In the genomic region with DNA sequence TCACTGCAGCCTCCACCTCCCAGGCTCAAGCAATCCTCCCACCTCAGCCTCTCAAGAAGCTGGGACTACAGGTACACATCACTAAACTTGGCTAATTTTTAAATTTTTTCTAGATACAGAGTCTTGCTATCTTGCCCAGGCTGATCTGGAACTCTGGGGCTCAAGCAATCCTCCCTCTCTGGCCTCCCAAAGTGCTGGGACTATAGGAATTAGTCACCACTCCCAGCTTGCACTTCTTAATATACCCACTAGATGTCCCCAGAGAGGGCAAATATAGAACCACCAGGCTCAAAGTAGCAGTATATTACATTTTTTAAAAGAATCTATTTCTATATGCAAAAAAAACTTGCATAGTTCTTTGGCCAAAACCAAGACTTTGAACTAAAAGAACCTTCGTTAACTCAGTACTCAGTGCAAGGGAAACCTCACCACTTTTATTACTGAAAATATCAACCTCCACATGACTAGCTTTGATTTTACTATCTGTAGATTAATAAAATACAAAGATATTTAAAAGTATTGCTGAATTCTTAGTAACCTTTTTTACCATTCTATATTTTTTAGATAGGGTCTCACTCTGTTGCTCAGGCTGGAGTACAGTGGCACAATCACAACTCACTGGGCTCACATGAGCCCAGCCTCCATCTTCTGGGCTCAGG, we compare ENCODE assay signal across 8 cellular contexts. TPM values are rescaled to one million over a fixed set of nuclear protein-coding genes. Genes with fewer than 3 reads are reported as not detected.
A peak's percentile ranks its signal among the peaks of the same experiment; 100 is the strongest.
DNase-seq lines count a peak whose midpoint lies in the region; ATAC-seq, FAIRE-seq and TF ChIP-seq lines count a peak whose summit lies in the region.

No MANE protein-coding gene starts in this region.

- TF ChIP-seq CTCF in 22Rv1 (IDR thresholded peaks at IDR 0.05) (peak; percentile 90), H1 (IDR thresholded peaks at IDR 0.05; ENCODE audit: control extremely low read depth in 1 of 3, insufficient read depth in 1 of 3, low read depth in 1 of 3, low read length in 3 of 3) (peak in 2 of 3 experiments; percentile 57 to 67; a peak in 3 of 4 replicates), stomach (IDR thresholded peaks at IDR 0.05) (peak in 5 of 7 experiments; percentile 70 to 94 (median 88))

- H4K8ac ChIP-seq in H1 (ENCODE audit: extremely low read depth, insufficient read depth, low read length), result no peak overlapping the region
- H4K8ac ChIP-seq in mesendoderm (ENCODE audit: low read depth, low read length), result no peak overlapping the region

- H2BK15ac ChIP-seq in H1 (ENCODE audit: low read length) (no peak overlapping the region), mesendoderm (replicated peaks; ENCODE audit: low read depth) (no peak overlapping the region)

- no peak overlapping the region for H3K4me2 ChIP-seq in H1 (ENCODE audit: insufficient read depth in 1 of 2, low read depth in 2 of 2, low read length in 2 of 2)
- H3K4me2 ChIP-seq in mesendoderm (ENCODE audit: low read length), result no peak overlapping the region

- CTCF ChIA-PET in H1 (lab: Charles Lee; ENCODE audit: partially characterized antibody), result interaction anchor here (0.5 to 5.9 kb wide), 35 partner anchors 10 to 585 kb away, joined by 3 to 32 read pairs (median 4); a partner anchor contains a TSS

- no peak overlapping the region for H4K91ac ChIP-seq in H1 (replicated peaks; ENCODE audit: insufficient read length, low read length)

- no peak overlapping the region for H3K4ac ChIP-seq in H1 (replicated peaks; ENCODE audit: insufficient read length, low read depth, low read length)
- H3K4ac ChIP-seq in mesendoderm (ENCODE audit: low read depth, low read length), result no peak overlapping the region

- peak; percentile 63 to 74 for TF ChIP-seq RAD21 in H1 (IDR thresholded peaks at IDR 0.05 in 1 of 2, conservative IDR thresholded peaks at IDR 0.05 in 1 of 2; ENCODE audit: low read depth in 2 of 2, low read length in 2 of 2)

- no peaks in the 10 kb centered on the region for H3K79me1 ChIP-seq in H1 (ENCODE audit: low read depth, low read length)
- H3K79me1 ChIP-seq in mesendoderm (ENCODE audit: low read length), result no peaks in the 10 kb centered on the region

- H3K23me2 ChIP-seq in H1 (ENCODE audit: low read depth, low read length), result no peaks in the 10 kb centered on the region

- H3K14ac ChIP-seq in H1 (ENCODE audit: insufficient read length), result no peak overlapping the region

- H3K9me3 ChIP-seq in H1 (ENCODE audit: insufficient read depth in 2 of 2, low read depth in 1 of 2, low read length in 1 of 2), result no peaks in the 10 kb centered on the region
- H3K9me3 ChIP-seq in stomach, result no peaks in the 10 kb centered on the region

- H2BK12ac ChIP-seq in H1 (ENCODE audit: low read depth, low read length), result no peak overlapping the region

- no peak overlapping the region for H4K5ac ChIP-seq in H1 (ENCODE audit: insufficient read length, low read depth, low read length)
- no peak overlapping the region for H4K5ac ChIP-seq in mesendoderm (ENCODE audit: low read length)

- FAIRE-seq in H1 (lab: Jason Lieb, UNC), result peak; percentile 50

- H3K27me3 ChIP-seq in H1 (replicated peaks in 1 of 4; ENCODE audit: control insufficient read depth in 3 of 4, extremely low read depth in 1 of 4, insufficient read depth in 3 of 4, low read length in 3 of 4) (no peaks in the 10 kb centered on the region), mesendoderm (ENCODE audit: insufficient read depth, low read length, poor library complexity) (no peaks in the 10 kb centered on the region), stomach (no peaks in the 10 kb centered on the region)

- no peak overlapping the region for H2BK20ac ChIP-seq in H1 (ENCODE audit: low read length)

- no peaks in the 10 kb centered on the region for H4K20me1 ChIP-seq in H1 (replicated peaks in 1 of 2; ENCODE audit: control insufficient read depth in 1 of 2, insufficient read depth in 2 of 2, low read length in 2 of 2)

- intact Hi-C loops in stomach (cut with DNase I; ENCODE audit: low total_unique reads), result loop anchor here (10.0 kb wide), 1 partner anchor 337 kb away; no protein-coding TSS in a partner anchor

- peaks cover 0 to 5% (median under 1%) of the 10 kb centered on the region in 4 experiments; a peak in 2 of 7 replicates for H3K4me1 ChIP-seq in H1 (replicated peaks in 1 of 4; ENCODE audit: control insufficient read depth in 3 of 4, insufficient read depth in 4 of 4, low read length in 3 of 4)
- no peaks in the 10 kb centered on the region for H3K4me1 ChIP-seq in mesendoderm (ENCODE audit: control insufficient read depth, low read depth, low read length)
- no peaks in the 10 kb centered on the region for H3K4me1 ChIP-seq in stomach

- ATAC-seq in HG03442 (IDR thresholded peaks at IDR 0.05; ENCODE audit: unreplicated experiment), result no peak

- H3K79me2 ChIP-seq in H1 (ENCODE audit: control insufficient read depth in 1 of 2, insufficient read depth in 2 of 2, low read length in 2 of 2) (no peaks in the 10 kb centered on the region), mesendoderm (ENCODE audit: control insufficient read depth, insufficient read depth, low read length) (no peaks in the 10 kb centered on the region)

- no peak overlapping the region for H2AK5ac ChIP-seq in H1 (ENCODE audit: low read depth, low read length)
- H2AK5ac ChIP-seq in mesendoderm (ENCODE audit: low read length), result no peak overlapping the region

- no peak overlapping the region for H2BK120ac ChIP-seq in H1 (replicated peaks; ENCODE audit: low read depth, low read length)
- H2BK120ac ChIP-seq in mesendoderm (ENCODE audit: low read depth, low read length), result no peak overlapping the region

- TF ChIP-seq EP300 in H1 (IDR thresholded peaks at IDR 0.05; ENCODE audit: borderline replicate concordance in 1 of 2, low read depth in 2 of 2, low read length in 2 of 2), result no peak
- no peak for TF ChIP-seq EP300 in stomach (IDR thresholded peaks at IDR 0.05)

- no peak overlapping the region for H3K27ac ChIP-seq in 22Rv1
- H3K27ac ChIP-seq in H1 (ENCODE audit: low read depth, low read length), result no peak overlapping the region
- no peak overlapping the region for H3K27ac ChIP-seq in mesendoderm (ENCODE audit: low read depth, low read length)
- no peak overlapping the region for H3K27ac ChIP-seq in stomach

- H3K56ac ChIP-seq in H1 (replicated peaks; ENCODE audit: insufficient read length, low read depth, low read length) (no peak overlapping the region), mesendoderm (ENCODE audit: low read length) (no peak overlapping the region)

- DNase-seq in ELF-1 (ENCODE audit: low read depth, low spot score) (peak; percentile 15), MV-4-11 (lab: John Stamatoyannopoulos, UW) (peak; percentile 41), H1 (ENCODE audit: low read depth in 1 of 2, low spot score in 2 of 2) (no peak), mesendoderm (peak; percentile 54), stomach (peak; percentile 35)
- peak; percentile 33 for DNase-seq in activated CD4-positive, CD25-positive, alpha-beta regulatory T cell treated with anti-CD3 and anti-CD28 coated beads, Interleukin-2, amount 50 U/mL, for 72 hours

- H3K36me3 ChIP-seq in H1 (ENCODE audit: control insufficient read depth in 2 of 4, insufficient read depth in 4 of 4, low read length in 3 of 4), result no peaks in the 10 kb centered on the region
- no peaks in the 10 kb centered on the region for H3K36me3 ChIP-seq in mesendoderm (ENCODE audit: control insufficient read depth, insufficient read depth, low read length)
- H3K36me3 ChIP-seq in stomach, result peaks cover 0 to 52% (median 39%) of the 10 kb centered on the region in 4 donors

- H3K9ac ChIP-seq in H1 (replicated peaks in 1 of 4; ENCODE audit: extremely low read depth in 1 of 4, low read depth in 3 of 4, low read length in 3 of 4) (no peak overlapping the region), mesendoderm (ENCODE audit: low read length) (no peak overlapping the region)

- H3K23ac ChIP-seq in H1 (ENCODE audit: insufficient read length), result no peak overlapping the region
- no peak overlapping the region for H3K23ac ChIP-seq in mesendoderm (ENCODE audit: low read length)

- H2AFZ ChIP-seq in H1 (ENCODE audit: low read length), result no peak overlapping the region

- TF ChIP-seq POLR2A in H1 (IDR thresholded peaks at IDR 0.05; ENCODE audit: control extremely low read depth in 1 of 2, low read depth in 2 of 2, low read length in 2 of 2) (no peak), stomach (IDR thresholded peaks at IDR 0.05) (no peak)

- H3K4me3 ChIP-seq in H1 (ENCODE audit: extremely low read depth in 1 of 4, insufficient read depth in 2 of 4, low read depth in 3 of 4, low read length in 4 of 4) (no peak overlapping the region), mesendoderm (ENCODE audit: low read length) (no peak overlapping the region), stomach (no peak overlapping the region)

- POLR2A ChIA-PET in H1 (lab: Charles Lee; ENCODE audit: partially characterized antibody), result interaction anchor here (1.0 kb wide), 1 partner anchor 89 kb away, joined by 3 read pairs; no protein-coding TSS in a partner anchor

- H2BK5ac ChIP-seq in H1 (ENCODE audit: low read depth, low read length) (no peak overlapping the region), mesendoderm (ENCODE audit: low read length) (no peak overlapping the region)

- WGBS in H1 (ENCODE audit: extremely low coverage in 1 of 2, insufficient coverage in 1 of 2, insufficient read length in 1 of 2, insufficient replicate concordance in 2 of 2, low coverage in 1 of 2, low lambda C conversion rate in 2 of 2, missing lambda C conversion rate in 1 of 2), 2 experiments, result 76% methylated on average over 1 of the region's 1 CpG; no CpG with 5 or more reads in 1 of the 2 experiments
- WGBS in mesendoderm (ENCODE audit: extremely low coverage, insufficient coverage, low lambda C conversion rate), result no CpG with 5 or more reads among the region's 1 CpG
- WGBS in stomach, 5 donors, result 33 to 52% (median 36%) methylated on average over 1 of the region's 1 CpG

- no peak overlapping the region for H3K18ac ChIP-seq in H1 (ENCODE audit: extremely low read depth, low read length)
- H3K18ac ChIP-seq in mesendoderm (ENCODE audit: low read length), result no peak overlapping the region

RNA-seq across cellular contexts. Expression of a gene that starts 25.8 kb away (rescaled TPM):
- total RNA-seq in H1 (2021; fragmentation: NEBNext Ultra II Directional; extraction: Animal tissue kit (Norgen Biotek cat#: 25700)), result not detected in 2 replicates
- polyA plus RNA-seq in H1 (2011; rRNA removed) (0.16 TPM in 1 of 2 replicates, not detected in the other), stomach (1 to 10 TPM; 1.1 to 4.6 (median 3.0) TPM)
- polyA plus RNA-seq in H1 (2011; cell fraction: cytosol; rRNA removed), result not detected
- not detected for polyA plus RNA-seq in H1 (2011; cell fraction: nucleus; rRNA removed)
- polyA plus RNA-seq in H1 (2012, experiment 1 of 2), result not detected in 4 replicates
- not detected for polyA plus RNA-seq in H1 (2012, experiment 2 of 2)
- polyA plus RNA-seq in H1 (2013, experiment 1 of 2), result 0.04 TPM
- polyA plus RNA-seq in H1 (2013, experiment 2 of 2), result not detected
- 0.49 TPM in 1 of 2 replicates, not detected in the other for polyA minus RNA-seq in H1 (2011; rRNA and poly(A)+ RNA removed)
- polyA minus RNA-seq in H1 (2011; cell fraction: cytosol; rRNA and poly(A)+ RNA removed), result not detected
- not detected for polyA minus RNA-seq in H1 (2011; cell fraction: nucleus; rRNA and poly(A)+ RNA removed)
- not detected for polyA plus RNA-seq in mesendoderm (2013, experiment 1 of 2)
- polyA plus RNA-seq in mesendoderm (2013, experiment 2 of 2), result not detected
- under 1 TPM in 1 of 5 donors, not detected in 4; 0.55 TPM for total RNA-seq in stomach

RNA-seq across cellular contexts. Expression of a gene that starts 55.7 kb away (rescaled TPM):
- 11.5 and 13.7 TPM in 2 replicates for total RNA-seq in H1 (2021; fragmentation: NEBNext Ultra II Directional; extraction: Animal tissue kit (Norgen Biotek cat#: 25700))
- polyA plus RNA-seq in H1 (2011; rRNA removed) (7.0 and 9.6 TPM in 2 replicates), stomach (10 to 100 TPM; 21.5 to 42.0 (median 23.3) TPM)
- polyA plus RNA-seq in H1 (2011; cell fraction: cytosol; rRNA removed), result 10.8 TPM
- 5.7 TPM for polyA plus RNA-seq in H1 (2011; cell fraction: nucleus; rRNA removed)
- 13.5 to 19.7 TPM (median 15.7 TPM) in 4 replicates for polyA plus RNA-seq in H1 (2012, experiment 1 of 2)
- polyA plus RNA-seq in H1 (2012, experiment 2 of 2), result 7.9 TPM
- polyA plus RNA-seq in H1 (2013, experiment 1 of 2), result 13.4 TPM
- polyA plus RNA-seq in H1 (2013, experiment 2 of 2), result 16.3 TPM
- polyA minus RNA-seq in H1 (2011; rRNA and poly(A)+ RNA removed), result 4.1 and 4.9 TPM in 2 replicates
- polyA minus RNA-seq in H1 (2011; cell fraction: cytosol; rRNA and poly(A)+ RNA removed), result 4.0 TPM
- 7.2 TPM for polyA minus RNA-seq in H1 (2011; cell fraction: nucleus; rRNA and poly(A)+ RNA removed)
- 12.7 TPM for polyA plus RNA-seq in mesendoderm (2013, experiment 1 of 2)
- 13.6 TPM for polyA plus RNA-seq in mesendoderm (2013, experiment 2 of 2)
- total RNA-seq in stomach, result 10 to 100 TPM; 13.8 to 43.3 (median 20.7) TPM

Comparison
In these comparisons a context has a peak if more than half of its experiments do, and no peak if none do; other contexts are left out.
1. DNase-seq: peak in ELF-1 (single experiment), MV-4-11 (single experiment), activated CD4-positive, CD25-positive, alpha-beta regulatory T cell treated with anti-CD3 and anti-CD28 coated beads, Interleukin-2, amount 50 U/mL, for 72 hours (single experiment), mesendoderm (single experiment) and stomach (single experiment); none in H1 (0 of 2).
2. Peak in every context shown above with its lines, with median percentiles within 50 percentile points of each other: CTCF ChIP-seq.